In genomic region chrX:142549923-142550322, GRCh38 we compare ENCODE assay signal across 32 cellular contexts.
"Had no signal": no experiment of that assay in that cellular context is flagged by ENCODE, and none has a peak within 500 bp of the region (broad histone marks: within the 10 kb centered on the region; RNA-seq: fewer than 3 reads in every experiment).

No MANE protein-coding gene starts in this region.

- H3K9me3 ChIP-seq: adrenal gland, body of pancreas, breast epithelium had no signal

- H3K4me3 ChIP-seq: adrenal gland, body of pancreas, breast epithelium had no signal

- H3K27me3 ChIP-seq: body of pancreas, brain microvascular endothelial cell, breast epithelium had no signal

- H3K4me1 ChIP-seq: adrenal gland, body of pancreas, breast epithelium had no signal

- H3K36me3 ChIP-seq: adrenal gland, brain microvascular endothelial cell, breast epithelium had no signal

- ATAC-seq: activated CD8-positive, alpha-beta T cell treated with anti-CD3 and anti-CD28 coated beads for 36 hours; activated naive CD4-positive, alpha-beta T cell treated with anti-CD3 and anti-CD28 coated beads, Interleukin-2, amount 50 U/mL, for 72 hours; activated T-cell treated with anti-CD3 and anti-CD28 coated beads, Interleukin-2, amount 50 U/mL, for 4 hours; activated T-cell treated with anti-CD3 and anti-CD28 coated beads, Interleukin-2, amount 50 U/mL, for 72 hours; activated T-helper 17 cell treated with anti-CD3 and anti-CD28 coated beads, Interleukin-2, amount 50 U/mL, for 72 hours; body of pancreas; T-helper 17 cell had no signal

- H3K27ac ChIP-seq: adrenal gland, body of pancreas, brain microvascular endothelial cell, breast epithelium, VCaP had no signal

- FAIRE-seq: TTC549 had no signal

- DNase-seq: activated B cell treated with CpG ODN at 0.5 μM for 24 hours; activated CD4-positive, alpha-beta memory T cell treated with anti-CD3 and anti-CD28 coated beads for 36 hours; activated CD4-positive, alpha-beta T cell treated with anti-CD3 and anti-CD28 coated beads for 4 hours; activated CD4-positive, alpha-beta T cell treated with anti-CD3 and anti-CD28 coated beads, Interleukin-2, amount 10 ng/mL, durations not matched to agents 24 days and 14 days; activated CD4-positive, alpha-beta T cell treated with anti-CD3 and anti-CD28 coated beads, Interleukin-2, amount 50 U/mL, for 1 hour; activated CD4-positive, alpha-beta T cell treated with anti-CD3 and anti-CD28 coated beads, Interleukin-2, amount 50 U/mL, for 4 hours; activated CD4-positive, CD25-positive, alpha-beta regulatory T cell treated with anti-CD3 and anti-CD28 coated beads, Interleukin-2, amount 50 U/mL, for 72 hours; activated CD8-positive, alpha-beta memory T cell treated with anti-CD3 and anti-CD28 coated beads, Interleukin-2, amount 50 U/mL, for 4 hours; activated CD8-positive, alpha-beta T cell treated with anti-CD3 and anti-CD28 coated beads for 36 hours; activated effector memory CD4-positive, alpha-beta T cell treated with anti-CD3 and anti-CD28 coated beads, Interleukin-2, amount 50 U/mL, for 16 hours; activated gamma-delta T cell treated with Interleukin-2 at 50 U/mL for 16 hours; activated naive CD4-positive, alpha-beta T cell; activated naive CD4-positive, alpha-beta T cell treated with anti-CD3 and anti-CD28 coated beads for 36 hours; activated naive CD4-positive, alpha-beta T cell treated with anti-CD3 and anti-CD28 coated beads, Interleukin-2, amount 50 U/mL, for 16 hours; activated naive CD8-positive, alpha-beta T cell treated with anti-CD3 and anti-CD28 coated beads for 36 hours; activated T-cell treated with anti-CD3 and anti-CD28 coated beads for 4 hours; activated T-cell treated with anti-CD3 and anti-CD28 coated beads, Interleukin-2, amount 50 U/mL, for 1 hour; activated T-cell treated with anti-CD3 and anti-CD28 coated beads, Interleukin-2, amount 50 U/mL, for 4 hours; activated T-cell treated with anti-CD3 and anti-CD28 coated beads, Interleukin-2, amount 50 U/mL, for 72 hours; adrenal gland; amniotic stem cell; aorta; body of pancreas; brain microvascular endothelial cell; central memory CD4-positive, alpha-beta T cell; T-helper 17 cell; T-helper 9 cell had no signal
